12 cellular contexts compared by ENCODE assay signal in the genomic region with DNA sequence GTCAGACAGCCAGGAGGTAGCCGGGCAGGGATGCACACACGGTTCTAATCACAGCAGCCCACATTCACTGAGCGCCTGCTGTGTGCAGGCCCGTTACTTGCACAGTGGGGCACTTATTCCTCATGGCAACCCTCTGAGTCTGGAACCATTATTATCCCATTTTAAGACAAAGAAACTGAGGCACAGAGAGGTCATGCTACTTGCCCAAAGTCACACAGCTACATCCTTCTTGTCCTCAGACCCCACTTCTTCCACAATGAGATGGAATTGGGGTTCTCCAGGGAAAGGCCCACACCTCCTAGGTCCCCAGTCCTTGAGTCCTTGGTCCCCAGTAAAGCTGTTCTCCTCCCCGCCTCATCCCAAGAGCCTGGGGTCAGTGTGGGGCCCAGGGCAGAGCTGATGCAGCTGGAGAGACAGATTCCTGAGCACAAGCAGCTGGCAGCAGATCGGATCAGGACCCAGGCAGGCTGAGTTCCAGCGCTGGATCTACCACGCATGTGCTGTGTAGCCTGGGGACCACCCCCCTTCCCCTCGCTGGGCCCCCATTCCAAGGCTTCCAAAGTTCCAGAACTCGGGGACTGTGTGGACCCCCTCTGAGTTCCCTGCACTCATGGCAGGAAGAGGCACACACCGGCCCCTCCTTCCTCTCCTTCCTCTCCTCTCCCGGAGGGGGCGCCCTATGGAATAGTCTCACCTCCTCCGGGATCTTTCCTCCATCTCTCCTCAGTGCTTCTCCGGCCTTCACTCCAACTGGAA.
"Had no signal": no experiment of that assay in that cellular context is flagged by ENCODE, and none has a peak within 500 bp of the region (broad histone marks: within the 10 kb centered on the region; RNA-seq: fewer than 3 reads in every experiment).

No MANE protein-coding gene starts in this region.

- H3K36me3 ChIP-seq: brain microvascular endothelial cell, ovary had no signal

- DNase-seq: activated CD4-positive, alpha-beta T cell treated with anti-CD3 and anti-CD28 coated beads, Interleukin-2, amount 50 U/mL, for 4 hours; activated gamma-delta T cell treated with Interleukin-2 at 50 U/mL for 16 hours; activated naive CD8-positive, alpha-beta T cell treated with anti-CD3 and anti-CD28 coated beads for 36 hours; activated T-cell treated with anti-CD3 and anti-CD28 coated beads, Interleukin-2, amount 50 U/mL, for 72 hours; brain microvascular endothelial cell; erythroblast; ovary; stimulated activated CD4-positive, alpha-beta T cell treated with anti-CD3 and anti-CD28 coated beads, Interleukin-4, amount 100 ng/mL, for 4 hours; stimulated activated naive CD8-positive, alpha-beta T cell treated with anti-CD3 and anti-CD28 coated beads, Interleukin-15, amount 100 ng/mL, for 72 hours had no signal

- H3K27me3 Mint-ChIP-seq: activated naive CD8-positive, alpha-beta T cell treated with anti-CD3 and anti-CD28 coated beads for 36 hours; dendritic cell treated with granulocyte-macrophage colony-stimulating factor and Interleukin-4, amounts not matched to agents 40 ng/mL and 50 ng/mL, for 4 days had no signal

- H3K36me3 Mint-ChIP-seq: activated naive CD8-positive, alpha-beta T cell treated with anti-CD3 and anti-CD28 coated beads for 36 hours had no signal

- H3K4me1 Mint-ChIP-seq: activated naive CD8-positive, alpha-beta T cell treated with anti-CD3 and anti-CD28 coated beads for 36 hours; nephron; stimulated activated naive CD8-positive, alpha-beta T cell treated with anti-CD3 and anti-CD28 coated beads, Interleukin-15, amount 100 ng/mL, for 72 hours had no signal

- ATAC-seq: activated T-cell treated with anti-CD3 and anti-CD28 coated beads, Interleukin-2, amount 50 U/mL, for 72 hours; stimulated activated naive CD8-positive, alpha-beta T cell treated with anti-CD3 and anti-CD28 coated beads, Interleukin-15, amount 100 ng/mL, for 72 hours had no signal

- H3K4me3 ChIP-seq: ovary, skin epidermis had no signal

- H3K9me3 Mint-ChIP-seq: activated naive CD8-positive, alpha-beta T cell treated with anti-CD3 and anti-CD28 coated beads for 36 hours; activated T-cell treated with anti-CD3 and anti-CD28 coated beads, Interleukin-2, amount 50 U/mL, for 72 hours; dendritic cell treated with granulocyte-macrophage colony-stimulating factor and Interleukin-4, amounts not matched to agents 40 ng/mL and 50 ng/mL, for 4 days; nephron; stimulated activated naive CD8-positive, alpha-beta T cell treated with anti-CD3 and anti-CD28 coated beads, Interleukin-15, amount 100 ng/mL, for 72 hours had no signal

- H3K4me3 Mint-ChIP-seq: activated naive CD8-positive, alpha-beta T cell treated with anti-CD3 and anti-CD28 coated beads for 36 hours; activated T-cell treated with anti-CD3 and anti-CD28 coated beads, Interleukin-2, amount 50 U/mL, for 72 hours; dendritic cell treated with granulocyte-macrophage colony-stimulating factor and Interleukin-4, amounts not matched to agents 40 ng/mL and 50 ng/mL, for 4 days; nephron; stimulated activated naive CD8-positive, alpha-beta T cell treated with anti-CD3 and anti-CD28 coated beads, Interleukin-15, amount 100 ng/mL, for 72 hours had no signal

- H3K9me3 ChIP-seq: ovary had no signal

- H3K27me3 ChIP-seq: brain microvascular endothelial cell, ovary had no signal

- H3K27ac ChIP-seq: brain microvascular endothelial cell, ovary, skin epidermis had no signal

- H3K27ac Mint-ChIP-seq: activated naive CD8-positive, alpha-beta T cell treated with anti-CD3 and anti-CD28 coated beads for 36 hours; activated T-cell treated with anti-CD3 and anti-CD28 coated beads, Interleukin-2, amount 50 U/mL, for 72 hours; dendritic cell treated with granulocyte-macrophage colony-stimulating factor and Interleukin-4, amounts not matched to agents 40 ng/mL and 50 ng/mL, for 4 days; nephron had no signal
